In the genomic region with DNA sequence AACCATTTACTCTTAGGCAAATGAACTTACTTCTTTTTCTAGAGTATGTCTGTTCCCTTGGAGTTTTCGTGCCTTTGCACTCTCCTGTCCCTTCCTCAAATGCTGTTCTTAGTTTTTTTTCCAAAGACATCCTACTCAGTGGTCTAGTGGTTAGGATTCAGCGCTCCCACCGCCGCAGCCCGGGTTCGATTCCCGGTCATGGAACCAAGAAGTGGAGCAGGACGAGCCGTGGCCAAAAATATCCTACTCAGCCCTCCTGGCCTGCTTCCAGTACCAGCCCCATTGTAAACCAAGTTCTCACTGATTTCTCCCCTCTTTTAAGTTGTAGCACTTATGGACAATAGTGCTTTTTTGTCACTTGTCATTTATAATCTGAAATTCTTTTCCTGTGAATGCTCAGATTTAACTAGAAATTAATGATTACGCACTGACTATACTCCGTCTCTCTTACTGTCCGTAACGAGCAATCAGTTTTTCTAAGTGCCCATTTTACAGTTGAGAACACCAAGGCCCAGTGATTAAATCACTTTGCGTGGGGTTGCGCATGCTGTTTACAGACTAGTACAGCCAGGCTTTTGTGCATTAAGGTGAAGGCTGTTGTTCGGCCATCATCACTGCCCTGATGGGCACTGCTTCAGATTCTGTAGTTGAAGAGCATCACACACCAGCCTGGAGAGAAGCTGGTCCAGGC, we compare ENCODE assay signal across 15 cellular contexts. TPM values are rescaled to one million over a fixed set of nuclear protein-coding genes. Genes with fewer than 3 reads are reported as not detected.
A peak's percentile ranks its signal among the peaks of the same experiment; 100 is the strongest.
DNase-seq lines count a peak whose midpoint lies in the region; ATAC-seq and TF ChIP-seq lines count a peak whose summit lies in the region.
"Had no signal": no experiment of that assay in that cellular context is flagged by ENCODE, and none has a peak within 500 bp of the region (broad histone marks: within the 10 kb centered on the region; RNA-seq: fewer than 3 reads in every experiment).

No MANE protein-coding gene starts in this region.

- intact Hi-C loops in prostate gland (cut with DNase I) (no loop called here), left colon (cut with DNase I, micrococcal nuclease) (no loop called here)
- intact Hi-C loops in activated T-helper 2 cell treated with anti-CD3 and anti-CD28 coated beads, Interferon-gamma antibody, Interleukin-2, Interleukin-4, amounts not matched to agents 10 μg/mL and 5 μg/mL and 100 μg/mL, durations not matched to agents 14 hours and 24 hours and 36 hours (cut with micrococcal nuclease), result no loop called here

- WGBS in endodermal cell (ENCODE audit: insufficient coverage in 1 of 2, insufficient read length in 1 of 2), 2 experiments, result 85 to 93% methylated on average over 16 of the region's 16 CpGs
- WGBS in prostate gland, result 97% methylated on average over 16 of the region's 16 CpGs

- H3K4me3 ChIP-seq in endodermal cell (ENCODE audit: low read length), result peak overlapping the region; percentile 10
- H3K4me3 ChIP-seq in prostate gland, result no peak overlapping the region
- H3K4me3 ChIP-seq: GM12878 had no signal

- H3K4me3 Mint-ChIP-seq in endodermal cell (no peak overlapping the region), nephron progenitor cell (no peak overlapping the region)
- no peak overlapping the region for H3K4me3 Mint-ChIP-seq in activated T-helper 2 cell treated with anti-CD3 and anti-CD28 coated beads, Interferon-gamma antibody, Interleukin-2, Interleukin-4, amounts not matched to agents 10 μg/mL and 5 μg/mL and 100 μg/mL, durations not matched to agents 14 hours and 24 hours and 36 hours (ENCODE audit: low read depth)
- H3K4me3 Mint-ChIP-seq: B cell; CD4-positive, alpha-beta T cell had no signal

- peaks cover 10% of the 10 kb centered on the region for H3K36me3 Mint-ChIP-seq in endodermal cell (ENCODE audit: low read depth)
- peaks cover 46% of the 10 kb centered on the region for H3K36me3 Mint-ChIP-seq in nephron progenitor cell (ENCODE audit: low read depth)
- H3K36me3 Mint-ChIP-seq in activated T-helper 2 cell treated with anti-CD3 and anti-CD28 coated beads, Interferon-gamma antibody, Interleukin-2, Interleukin-4, amounts not matched to agents 10 μg/mL and 5 μg/mL and 100 μg/mL, durations not matched to agents 14 hours and 24 hours and 36 hours (ENCODE audit: low read depth), result no peaks in the 10 kb centered on the region

- H3K27ac Mint-ChIP-seq in endodermal cell (peak overlapping the region; percentile 82), nephron progenitor cell (peak overlapping the region; percentile 29)
- H3K27ac Mint-ChIP-seq in activated T-helper 2 cell treated with anti-CD3 and anti-CD28 coated beads, Interferon-gamma antibody, Interleukin-2, Interleukin-4, amounts not matched to agents 10 μg/mL and 5 μg/mL and 100 μg/mL, durations not matched to agents 14 hours and 24 hours and 36 hours, result no peak overlapping the region
- H3K27ac Mint-ChIP-seq: B cell; CD4-positive, alpha-beta T cell had no signal

- no peaks in the 10 kb centered on the region for H3K27me3 Mint-ChIP-seq in endodermal cell (ENCODE audit: insufficient read depth)
- H3K27me3 Mint-ChIP-seq in nephron progenitor cell (ENCODE audit: low read depth, poor library complexity), result no peaks in the 10 kb centered on the region
- H3K27me3 Mint-ChIP-seq in activated T-helper 2 cell treated with anti-CD3 and anti-CD28 coated beads, Interferon-gamma antibody, Interleukin-2, Interleukin-4, amounts not matched to agents 10 μg/mL and 5 μg/mL and 100 μg/mL, durations not matched to agents 14 hours and 24 hours and 36 hours (ENCODE audit: low read depth), result peaks cover 27% of the 10 kb centered on the region

- H3K9me3 ChIP-seq in endodermal cell (ENCODE audit: control insufficient read depth, low read length), result no peaks in the 10 kb centered on the region
- H3K9me3 ChIP-seq in prostate gland, result no peaks in the 10 kb centered on the region

- H3K36me3 ChIP-seq in endodermal cell (ENCODE audit: control insufficient read depth, insufficient read depth, low read length) (peaks cover 18% of the 10 kb centered on the region), prostate gland (no peaks in the 10 kb centered on the region)

- ATAC-seq in left colon, result no peak
- ATAC-seq: GM12878, HCT116 had no signal

- H3K4me1 ChIP-seq in endodermal cell (ENCODE audit: control insufficient read depth, insufficient read depth, low read length) (peaks cover 31% of the 10 kb centered on the region), prostate gland (replicated peaks) (no peaks in the 10 kb centered on the region)

- H3K4me1 Mint-ChIP-seq in endodermal cell (peaks cover 57% of the 10 kb centered on the region), nephron progenitor cell (peaks cover 43% of the 10 kb centered on the region)
- H3K4me1 Mint-ChIP-seq in activated T-helper 2 cell treated with anti-CD3 and anti-CD28 coated beads, Interferon-gamma antibody, Interleukin-2, Interleukin-4, amounts not matched to agents 10 μg/mL and 5 μg/mL and 100 μg/mL, durations not matched to agents 14 hours and 24 hours and 36 hours (ENCODE audit: low read depth), result peaks cover 6% of the 10 kb centered on the region
- H3K4me1 Mint-ChIP-seq: B cell had no signal

- no peak overlapping the region for H3K27ac ChIP-seq in endodermal cell (ENCODE audit: low read depth, low read length)
- H3K27ac ChIP-seq in prostate gland, result peak overlapping the region; percentile 76 to 80

- DNase-seq in HT1080 (ENCODE audit: low read depth) (peak; percentile 43), endodermal cell (peak; percentile 44), nephron progenitor cell (no peak), prostate gland (ENCODE audit: low spot score) (no peak), Ammon's horn (ENCODE audit: low spot score) (no peak), HuH-7.5 (ENCODE audit: low spot score) (no peak), left colon (no peak)
- DNase-seq in activated T-helper 2 cell treated with anti-CD3 and anti-CD28 coated beads, Interferon-gamma antibody, Interleukin-2, Interleukin-4, amounts not matched to agents 10 μg/mL and 5 μg/mL and 100 μg/mL, durations not matched to agents 14 hours and 24 hours and 36 hours (ENCODE audit: low spot score), result no peak
- DNase-seq: C1 segment of cervical spinal cord; CD4-positive, alpha-beta T cell; DMS79 had no signal

- no peak for TF ChIP-seq POLR2A in prostate gland (IDR thresholded peaks at IDR 0.05)

- no peak overlapping the region for H3K9ac ChIP-seq in endodermal cell (ENCODE audit: extremely low read depth, low read length, poor library complexity, severe bottlenecking)

- TF ChIP-seq CTCF in endodermal cell (conservative IDR thresholded peaks at IDR 0.05) (no peak), nephron progenitor cell (IDR thresholded peaks at IDR 0.05) (no peak), prostate gland (IDR thresholded peaks at IDR 0.05) (no peak)

- H3K9me3 Mint-ChIP-seq in endodermal cell, result no peaks in the 10 kb centered on the region
- H3K9me3 Mint-ChIP-seq in nephron progenitor cell, result peaks cover 10% of the 10 kb centered on the region
- H3K9me3 Mint-ChIP-seq in activated T-helper 2 cell treated with anti-CD3 and anti-CD28 coated beads, Interferon-gamma antibody, Interleukin-2, Interleukin-4, amounts not matched to agents 10 μg/mL and 5 μg/mL and 100 μg/mL, durations not matched to agents 14 hours and 24 hours and 36 hours, result no peaks in the 10 kb centered on the region
- H3K9me3 Mint-ChIP-seq: CD4-positive, alpha-beta T cell had no signal

- H3K27me3 ChIP-seq in endodermal cell (ENCODE audit: control insufficient read depth, insufficient read depth, low read length, poor library complexity, severe bottlenecking), result no peaks in the 10 kb centered on the region
- no peaks in the 10 kb centered on the region for H3K27me3 ChIP-seq in prostate gland (replicated peaks; ENCODE audit: insufficient read depth)

RNA-seq across cellular contexts. Expression of a gene that starts 17.9 kb away (rescaled TPM):
- total RNA-seq in HT1080 (2014; rRNA removed; shearing (Covaris generic)), result 1.2 and 1.7 TPM in 2 replicates
- polyA plus RNA-seq in HT1080 (2015; cell fraction: cytosol; rRNA removed), result 5.1 and 6.3 TPM in 2 replicates
- polyA plus RNA-seq in HT1080 (2015; cell fraction: nucleus; rRNA removed), result 7.1 and 9.9 TPM in 2 replicates
- total RNA-seq in endodermal cell (100 to 1,000 TPM in 1 of 2 donors, 10 to 100 TPM in 1; 86.4 to 106 TPM), prostate gland (100 to 1,000 TPM; 224 to 392 TPM), left colon (1 to 10 TPM in 1 of 2 donors, under 1 TPM in 1; 0.85 to 2.0 TPM)
- polyA plus RNA-seq in endodermal cell (2013, experiment 1 of 2), result 37.0 TPM
- polyA plus RNA-seq in endodermal cell (2013, experiment 2 of 2), result 37.3 TPM
- 0.23 and 0.25 TPM in 2 replicates for total RNA-seq in activated T-helper 2 cell treated with anti-CD3 and anti-CD28 coated beads, Interferon-gamma antibody, Interleukin-2, Interleukin-4, amounts not matched to agents 10 μg/mL and 5 μg/mL and 100 μg/mL, durations not matched to agents 14 hours and 24 hours and 36 hours
- total RNA-seq: HT-29 had no signal

Comparison
In these comparisons a context has a peak if more than half of its experiments do, and no peak if none do; other contexts are left out.
1. DNase-seq: peak in HT1080 (single experiment) and endodermal cell (single experiment); none in nephron progenitor cell (single experiment), prostate gland (single experiment), Ammon's horn (single experiment), activated T-helper 2 cell treated with anti-CD3 and anti-CD28 coated beads, Interferon-gamma antibody, Interleukin-2, Interleukin-4, amounts not matched to agents 10 μg/mL and 5 μg/mL and 100 μg/mL, durations not matched to agents 14 hours and 24 hours and 36 hours (single experiment), HuH-7.5 (single experiment) and left colon (0 of 2).
2. RNA of a gene that starts 17.9 kb away (total RNA-seq): 224 to 392 TPM in prostate gland and 86.4 to 106 TPM in endodermal cell; 0.85 to 2.0 TPM in left colon, 1.2 to 1.7 TPM in HT1080 and 0.23 to 0.25 TPM in activated T-helper 2 cell treated with anti-CD3 and anti-CD28 coated beads, Interferon-gamma antibody, Interleukin-2, Interleukin-4, amounts not matched to agents 10 μg/mL and 5 μg/mL and 100 μg/mL, durations not matched to agents 14 hours and 24 hours and 36 hours; every median in the first group is over 10 times any median in the second.